In the genomic region with DNA sequence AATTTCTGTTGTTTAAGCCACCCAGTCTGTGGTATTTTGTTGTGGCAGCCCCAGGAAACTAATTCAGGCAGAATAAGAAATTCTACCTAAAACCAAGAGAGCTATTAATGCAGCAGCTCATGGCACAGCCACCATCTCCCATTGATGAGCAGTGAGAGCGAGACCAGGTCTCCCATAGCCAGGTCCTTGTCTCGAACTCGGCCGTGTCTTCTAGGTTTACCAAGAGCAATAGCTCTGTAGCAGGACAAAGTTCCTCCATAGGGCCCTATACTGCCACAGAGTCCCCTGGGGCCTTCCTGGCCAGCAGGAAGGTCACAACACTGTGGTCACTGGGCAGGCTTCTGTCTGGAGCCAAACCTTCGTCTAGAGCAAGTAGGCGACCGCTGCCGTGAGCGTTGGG, we compare ENCODE assay signal across 24 cellular contexts.
"Had no signal": no experiment of that assay in that cellular context is flagged by ENCODE, and none has a peak within 500 bp of the region (broad histone marks: within the 10 kb centered on the region; RNA-seq: fewer than 3 reads in every experiment).

No MANE protein-coding gene starts in this region.

- H3K9me3 Mint-ChIP-seq: activated CD4-positive, alpha-beta memory T cell treated with anti-CD3 and anti-CD28 coated beads for 36 hours; activated naive CD8-positive, alpha-beta T cell treated with anti-CD3 and anti-CD28 coated beads, Interleukin-2, amount 50 U/mL, for 24 hours; activated T-cell treated with anti-CD3 and anti-CD28 coated beads, Interleukin-2, amount 50 U/mL, for 4 hours; activated T-helper 17 cell treated with anti-CD3 and anti-CD28 coated beads, Interleukin-2, amount 50 U/mL, for 72 hours; immature natural killer cell; natural killer cell treated with Interleukin-12 subunit alpha and Interleukin-12 subunit beta and Interleukin-15 and Interleukin-18, amount 100 ng/mL, for 72 hours; stimulated activated naive B cell treated with anti-CD40 and anti-IgM and Interleukin-4, amounts not matched to agents 10 μg/mL and 1 μg/mL and 100 μg/mL, for 72 hours had no signal

- H3K27ac ChIP-seq: gastroesophageal sphincter, lower lobe of right lung, sigmoid colon, stomach, tibial artery had no signal

- H3K4me3 Mint-ChIP-seq: activated CD4-positive, alpha-beta memory T cell treated with anti-CD3 and anti-CD28 coated beads for 36 hours; activated naive CD8-positive, alpha-beta T cell treated with anti-CD3 and anti-CD28 coated beads, Interleukin-2, amount 50 U/mL, for 24 hours; activated T-cell treated with anti-CD3 and anti-CD28 coated beads, Interleukin-2, amount 50 U/mL, for 4 hours; activated T-helper 17 cell treated with anti-CD3 and anti-CD28 coated beads, Interleukin-2, amount 50 U/mL, for 72 hours; immature natural killer cell; natural killer cell treated with Interleukin-12 subunit alpha and Interleukin-12 subunit beta and Interleukin-15 and Interleukin-18, amount 100 ng/mL, for 72 hours; stimulated activated naive B cell treated with anti-CD40 and anti-IgM and Interleukin-4, amounts not matched to agents 10 μg/mL and 1 μg/mL and 100 μg/mL, for 72 hours had no signal

- H3K36me3 ChIP-seq: gastroesophageal sphincter, sigmoid colon, tibial artery had no signal

- H3K36me3 Mint-ChIP-seq: natural killer cell treated with Interleukin-12 subunit alpha and Interleukin-12 subunit beta and Interleukin-15 and Interleukin-18, amount 100 ng/mL, for 72 hours; stimulated activated naive B cell treated with anti-CD40 and anti-IgM and Interleukin-4, amounts not matched to agents 10 μg/mL and 1 μg/mL and 100 μg/mL, for 72 hours had no signal

- H3K4me1 Mint-ChIP-seq: activated naive CD8-positive, alpha-beta T cell treated with anti-CD3 and anti-CD28 coated beads, Interleukin-2, amount 50 U/mL, for 24 hours; activated T-helper 17 cell treated with anti-CD3 and anti-CD28 coated beads, Interleukin-2, amount 50 U/mL, for 72 hours had no signal

- H3K27me3 ChIP-seq: gastroesophageal sphincter, sigmoid colon, stomach, tibial artery had no signal

- ATAC-seq: activated CD4-positive, CD25-positive, alpha-beta regulatory T cell treated with anti-CD3 and anti-CD28 coated beads, Interleukin-2, amount 50 U/mL, for 24 hours; activated naive CD8-positive, alpha-beta T cell treated with anti-CD3 and anti-CD28 coated beads, Interleukin-2, amount 50 U/mL, for 24 hours; activated T-cell treated with anti-CD3 and anti-CD28 coated beads, Interleukin-2, amount 50 U/mL, for 4 hours; activated T-helper 17 cell treated with anti-CD3 and anti-CD28 coated beads, Interleukin-2, amount 50 U/mL, for 72 hours; gastroesophageal sphincter; lower lobe of right lung; natural killer cell treated with Interleukin-12 subunit alpha and Interleukin-12 subunit beta and Interleukin-15 and Interleukin-18, amount 100 ng/mL, for 72 hours; stimulated activated naive B cell treated with anti-CD40 and anti-IgM and Interleukin-4, amounts not matched to agents 10 μg/mL and 1 μg/mL and 100 μg/mL, for 72 hours had no signal

- H3K4me3 ChIP-seq: gastroesophageal sphincter, lower lobe of right lung, sigmoid colon, stomach, tibial artery had no signal

- H3K4me1 ChIP-seq: sigmoid colon had no signal

- DNase-seq: activated CD4-positive, alpha-beta memory T cell treated with anti-CD3 and anti-CD28 coated beads for 36 hours; activated CD4-positive, alpha-beta T cell treated with anti-CD3 and anti-CD28 coated beads for 48 hours; activated gamma-delta T cell treated with Interleukin-2 at 50 U/mL for 16 hours; activated naive CD4-positive, alpha-beta T cell treated with anti-CD3 and anti-CD28 coated beads, Interleukin-2, amount 50 U/mL, for 16 hours; activated naive CD8-positive, alpha-beta T cell treated with anti-CD3 and anti-CD28 coated beads, Interleukin-2, amount 50 U/mL, for 24 hours; activated T-cell treated with anti-CD3 and anti-CD28 coated beads, Interleukin-2, amount 50 U/mL, for 4 hours; amygdala; central memory CD4-positive, alpha-beta T cell; erythroblast; hypothalamus; immature natural killer cell; kidney; lower lobe of right lung; mesenchymal stem cell; sigmoid colon; small intestine; stimulated activated CD4-positive, alpha-beta T cell treated with anti-CD3 and anti-CD28 coated beads, Interleukin-1b, Interleukin-23, amount 100 ng/mL, for 48 hours; stimulated activated naive B cell treated with anti-CD40 and anti-IgM and Interleukin-4, amounts not matched to agents 10 μg/mL and 1 μg/mL and 100 μg/mL, for 72 hours; stomach; tibial artery had no signal

- H3K9me3 ChIP-seq: gastroesophageal sphincter, lower lobe of right lung, sigmoid colon, stomach, tibial artery had no signal

- H3K27me3 Mint-ChIP-seq: activated CD4-positive, alpha-beta memory T cell treated with anti-CD3 and anti-CD28 coated beads for 36 hours; activated naive CD8-positive, alpha-beta T cell treated with anti-CD3 and anti-CD28 coated beads, Interleukin-2, amount 50 U/mL, for 24 hours; activated T-helper 17 cell treated with anti-CD3 and anti-CD28 coated beads, Interleukin-2, amount 50 U/mL, for 72 hours; natural killer cell treated with Interleukin-12 subunit alpha and Interleukin-12 subunit beta and Interleukin-15 and Interleukin-18, amount 100 ng/mL, for 72 hours; stimulated activated naive B cell treated with anti-CD40 and anti-IgM and Interleukin-4, amounts not matched to agents 10 μg/mL and 1 μg/mL and 100 μg/mL, for 72 hours had no signal

- H3K27ac Mint-ChIP-seq: activated CD4-positive, alpha-beta memory T cell treated with anti-CD3 and anti-CD28 coated beads for 36 hours; activated naive CD8-positive, alpha-beta T cell treated with anti-CD3 and anti-CD28 coated beads, Interleukin-2, amount 50 U/mL, for 24 hours; activated T-helper 17 cell treated with anti-CD3 and anti-CD28 coated beads, Interleukin-2, amount 50 U/mL, for 72 hours; immature natural killer cell; natural killer cell treated with Interleukin-12 subunit alpha and Interleukin-12 subunit beta and Interleukin-15 and Interleukin-18, amount 100 ng/mL, for 72 hours; stimulated activated naive B cell treated with anti-CD40 and anti-IgM and Interleukin-4, amounts not matched to agents 10 μg/mL and 1 μg/mL and 100 μg/mL, for 72 hours had no signal
